Comparison of ENCODE assay signal across 26 cellular contexts in genomic region chr12:122250536-122250935, GRCh38. TPM values are rescaled to one million over a fixed set of nuclear protein-coding genes. Genes with fewer than 3 reads are reported as not detected.
"Had no signal": no experiment of that assay in that cellular context is flagged by ENCODE, and none has a peak within 500 bp of the region (broad histone marks: within the 10 kb centered on the region; RNA-seq: fewer than 3 reads in every experiment).

No MANE protein-coding gene starts in this region.

- H3K9me3 ChIP-seq: esophagus muscularis mucosa, gastroesophageal sphincter, heart right ventricle, left ventricle myocardium inferior, lower lobe of right lung, mucosa of descending colon had no signal

- H3K4me3 Mint-ChIP-seq: endodermal cell, immature natural killer cell, mesothelial cell of epicardium had no signal

- H3K4me3 ChIP-seq: coronary artery, dorsolateral prefrontal cortex, esophagus muscularis mucosa, gastroesophageal sphincter, heart right ventricle, left ventricle myocardium inferior, lower lobe of right lung, mucosa of descending colon had no signal

- H3K27me3 Mint-ChIP-seq: naive B cell had no signal

- H3K27ac Mint-ChIP-seq: endodermal cell, immature natural killer cell, mesothelial cell of epicardium, naive B cell had no signal

- H3K27ac ChIP-seq: coronary artery, esophagus muscularis mucosa, foreskin keratinocyte, gastroesophageal sphincter, heart right ventricle, left ventricle myocardium inferior, lower lobe of right lung had no signal

- H3K4me1 Mint-ChIP-seq: endodermal cell, mesothelial cell of epicardium had no signal

- DNase-seq: dermis blood vessel endothelial cell; effector CD4-positive, alpha-beta T cell; effector memory CD4-positive, alpha-beta T cell; endodermal cell; foreskin keratinocyte; head of caudate nucleus; heart right ventricle; hippocampal formation; immature natural killer cell; islet precursor cell; kidney; kidney glomerular epithelial cell; left colon; left ventricle myocardium inferior; lower lobe of right lung; mesenchymal stem cell; mucosa of descending colon; naive B cell had no signal

- H3K9me3 Mint-ChIP-seq: endodermal cell, immature natural killer cell, mesothelial cell of epicardium, naive B cell had no signal

- H3K4me1 ChIP-seq: esophagus muscularis mucosa, foreskin keratinocyte, gastroesophageal sphincter, heart right ventricle, left ventricle myocardium inferior, lower lobe of right lung had no signal

- ATAC-seq: foreskin keratinocyte, gastroesophageal sphincter, heart right ventricle, left colon, left lobe of liver, lower lobe of right lung, mucosa of descending colon had no signal

- H3K27me3 ChIP-seq: dorsolateral prefrontal cortex, esophagus muscularis mucosa, foreskin keratinocyte, gastroesophageal sphincter, heart right ventricle had no signal

RNA-seq across cellular contexts. Expression of gene B3GNT4, which starts 47.0 kb away (rescaled TPM):
- total RNA-seq: esophagus muscularis mucosa, gastroesophageal sphincter, heart right ventricle, left lobe of liver, left ventricle myocardium inferior, mesenteric fat pad, myocyte had no signal
